24 cellular contexts compared by ENCODE assay signal in genomic region chr1:175889848-175890247, GRCh38.
"Had no signal": no experiment of that assay in that cellular context is flagged by ENCODE, and none has a peak within 500 bp of the region (broad histone marks: within the 10 kb centered on the region; RNA-seq: fewer than 3 reads in every experiment).

No MANE protein-coding gene starts in this region.

- H3K9me3 ChIP-seq: breast epithelium, Peyer's patch, SJSA1 had no signal

- DNase-seq: activated CD4-positive, alpha-beta T cell treated with anti-CD3 and anti-CD28 coated beads for 4 hours; activated CD4-positive, alpha-beta T cell treated with anti-CD3 and anti-CD28 coated beads, Interleukin-2, amount 50 U/mL, for 4 hours; activated CD8-positive, alpha-beta T cell treated with anti-CD3 and anti-CD28 coated beads, Interleukin-2, amount 10 ng/mL, durations not matched to agents 7 days and 5 days; activated naive CD4-positive, alpha-beta T cell treated with anti-CD3 and anti-CD28 coated beads, Interleukin-2, amount 50 U/mL, for 16 hours; activated naive CD8-positive, alpha-beta T cell treated with anti-CD3 and anti-CD28 coated beads, Interleukin-2, amount 10 ng/mL, durations not matched to agents 7 days and 5 days; activated T-cell treated with anti-CD3 and anti-CD28 coated beads, Interleukin-2, amount 50 U/mL, for 1 hour; aorta; central memory CD4-positive, alpha-beta T cell; Karpas-422; MM.1S; NCI-H1105; NCI-H1436; NCI-H187 treated with DMSO at 0.1 percent for 48 hours; NCI-H2081 treated with DMSO at 0.1 percent for 48 hours; NCI-H526 treated with DMSO at 0.1 percent for 48 hours; NCI-H82; Peyer's patch; Right ventricle myocardium superior; T-helper 17 cell; T-helper 9 cell had no signal

- H3K27me3 ChIP-seq: breast epithelium, Peyer's patch, SJSA1 had no signal

- H3K36me3 ChIP-seq: breast epithelium, Peyer's patch, SJSA1 had no signal

- H3K4me3 ChIP-seq: breast epithelium, Peyer's patch, SJSA1 had no signal

- H3K27ac ChIP-seq: breast epithelium, Peyer's patch, RWPE1, SJSA1 had no signal

- ATAC-seq: activated CD4-positive, CD25-positive, alpha-beta regulatory T cell treated with anti-CD3 and anti-CD28 coated beads, Interleukin-2, amount 50 U/mL, for 24 hours; activated CD8-positive, alpha-beta T cell treated with anti-CD3 and anti-CD28 coated beads, Interleukin-2, amount 10 ng/mL, durations not matched to agents 7 days and 5 days; T-helper 17 cell had no signal

- H3K4me1 ChIP-seq: breast epithelium, Peyer's patch, SJSA1 had no signal
